ENCODE assay signal across 6 cellular contexts in the genomic region with DNA sequence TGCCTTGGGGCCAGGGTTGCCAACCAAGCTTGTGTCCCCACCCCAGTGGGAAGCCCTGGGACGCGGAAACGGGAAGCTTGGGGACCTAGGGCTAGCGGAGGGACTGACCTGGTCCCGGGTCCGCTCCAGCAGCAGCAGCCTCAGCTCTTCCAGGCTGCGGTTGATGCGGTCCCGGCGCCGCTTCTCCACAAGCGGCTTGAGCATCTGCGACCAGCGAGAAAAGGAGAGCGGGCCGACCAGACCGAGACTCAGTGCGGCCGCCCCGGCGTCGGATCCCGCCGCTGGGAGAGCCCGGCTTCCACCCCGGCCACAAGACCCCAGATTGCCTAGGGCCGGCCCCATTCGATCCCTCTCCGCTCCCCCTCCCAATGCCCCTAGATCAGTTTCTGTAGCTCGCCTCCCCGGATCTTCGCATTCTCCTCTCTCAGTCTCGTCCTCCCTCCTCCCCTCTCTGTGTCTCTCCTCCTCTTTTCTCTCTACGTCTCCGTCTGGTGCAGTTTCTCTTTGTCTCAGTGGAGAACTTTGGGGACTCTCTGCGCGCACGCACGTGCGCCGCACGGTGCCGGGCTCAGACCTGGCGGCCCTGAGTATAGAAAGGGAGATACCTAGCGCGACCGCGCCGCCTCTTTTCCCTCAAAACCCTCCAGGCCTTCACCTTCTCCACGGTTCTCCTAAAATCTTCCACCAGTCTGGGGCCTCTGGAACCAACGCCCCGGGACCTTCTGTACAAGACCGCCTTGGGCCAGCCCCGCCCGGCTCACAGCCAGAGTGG. TPM values are rescaled to one million over a fixed set of nuclear protein-coding genes. Genes with fewer than 3 reads are reported as not detected.
DNase-seq lines count a peak whose midpoint lies in the region; ATAC-seq, FAIRE-seq and TF ChIP-seq lines count a peak whose summit lies in the region.

No MANE protein-coding gene starts in this region.

- no peak for FAIRE-seq in frontal cortex (lab: Jason Lieb, UNC)

- H3K27ac ChIP-seq in SK-N-MC: no peak overlapping the region

- peak overlapping the region; percentile 91 for H3K4me3 Mint-ChIP-seq in stimulated activated naive CD8-positive, alpha-beta T cell treated with anti-CD3 and anti-CD28 coated beads, Interleukin-15, Interleukin-2, amounts not matched to agents 100 ng/mL and 50 ng/mL, for 24 hours

- DNase-seq in DMS53 treated with DMSO at 0.1 percent for 48 hours (lab: John Stamatoyannopoulos, UW; ENCODE audit: unreplicated experiment) (peak; percentile 62), SK-N-MC (ENCODE audit: low read depth, low spot score) (no peak), fibroblast of villous mesenchyme (ENCODE audit: low read depth) (peak; percentile 49), frontal cortex (ENCODE audit: low spot score in 2 of 2) (no peak)

- peaks cover 47% of the 10 kb centered on the region for H3K27me3 Mint-ChIP-seq in stimulated activated naive CD8-positive, alpha-beta T cell treated with anti-CD3 and anti-CD28 coated beads, Interleukin-15, Interleukin-2, amounts not matched to agents 100 ng/mL and 50 ng/mL, for 24 hours

- no peaks in the 10 kb centered on the region for H3K9me3 Mint-ChIP-seq in stimulated activated naive CD8-positive, alpha-beta T cell treated with anti-CD3 and anti-CD28 coated beads, Interleukin-15, Interleukin-2, amounts not matched to agents 100 ng/mL and 50 ng/mL, for 24 hours

- H3K9me3 ChIP-seq in SK-N-MC (ENCODE audit: low read depth, low read length): no peaks in the 10 kb centered on the region

- H3K27ac Mint-ChIP-seq in stimulated activated naive CD8-positive, alpha-beta T cell treated with anti-CD3 and anti-CD28 coated beads, Interleukin-15, Interleukin-2, amounts not matched to agents 100 ng/mL and 50 ng/mL, for 24 hours: peak overlapping the region; percentile 59

- no peak for TF ChIP-seq CTCF in fibroblast of villous mesenchyme (IDR thresholded peaks at IDR 0.05; ENCODE audit: insufficient read depth, low read depth, low read length)

- H3K4me1 Mint-ChIP-seq in stimulated activated naive CD8-positive, alpha-beta T cell treated with anti-CD3 and anti-CD28 coated beads, Interleukin-15, Interleukin-2, amounts not matched to agents 100 ng/mL and 50 ng/mL, for 24 hours (ENCODE audit: low read depth): peaks cover 79% of the 10 kb centered on the region

- H3K9ac ChIP-seq in SK-N-MC (ENCODE audit: insufficient read length): peak overlapping the region; percentile 58

- H3K36me3 ChIP-seq in SK-N-MC (ENCODE audit: insufficient read depth, low read length): no peaks in the 10 kb centered on the region

- peak overlapping the region; percentile 97 for H3K4me3 ChIP-seq in SK-N-MC
- H3K4me3 ChIP-seq in fibroblast of villous mesenchyme (ENCODE audit: low read depth, low read length): peak overlapping the region; percentile 79

- peaks cover 16% of the 10 kb centered on the region for H3K36me3 Mint-ChIP-seq in stimulated activated naive CD8-positive, alpha-beta T cell treated with anti-CD3 and anti-CD28 coated beads, Interleukin-15, Interleukin-2, amounts not matched to agents 100 ng/mL and 50 ng/mL, for 24 hours (ENCODE audit: low read depth)

- no peak for ATAC-seq in GM18907 (IDR thresholded peaks at IDR 0.05; ENCODE audit: unreplicated experiment)

RNA-seq across cellular contexts. Expression of gene HES7, which starts 0.8 kb away (rescaled TPM):
- total RNA-seq in fibroblast of villous mesenchyme (not detected in 2 replicates), frontal cortex (1.2 TPM)

RNA-seq across cellular contexts. Expression of gene ALOXE3, which starts 4.8 kb away (rescaled TPM):
- not detected in 2 replicates for total RNA-seq in fibroblast of villous mesenchyme
- 0.82 TPM for total RNA-seq in frontal cortex

RNA-seq across cellular contexts. Expression of gene PER1, which starts 29.1 kb away (rescaled TPM):
- 5.5 and 12.5 TPM in 2 replicates for total RNA-seq in fibroblast of villous mesenchyme
- 6.5 TPM for total RNA-seq in frontal cortex

RNA-seq across cellular contexts. Expression of gene ALOX12B, which starts 35.6 kb away (rescaled TPM):
- not detected in 2 replicates for total RNA-seq in fibroblast of villous mesenchyme
- total RNA-seq in frontal cortex: not detected

RNA-seq across cellular contexts. Expression of gene VAMP2, which starts 39.6 kb away (rescaled TPM):
- total RNA-seq in fibroblast of villous mesenchyme (5.6 and 6.1 TPM in 2 replicates), frontal cortex (23.6 TPM)

Comparison
In these comparisons a context has a peak if more than half of its experiments do, and no peak if none do; other contexts are left out.
1. DNase-seq: peak in DMS53 treated with DMSO at 0.1 percent for 48 hours (single experiment) and fibroblast of villous mesenchyme (single experiment); none in SK-N-MC (single experiment) and frontal cortex (0 of 2).